Comparison of ENCODE assay signal across 20 cellular contexts in the genomic region with DNA sequence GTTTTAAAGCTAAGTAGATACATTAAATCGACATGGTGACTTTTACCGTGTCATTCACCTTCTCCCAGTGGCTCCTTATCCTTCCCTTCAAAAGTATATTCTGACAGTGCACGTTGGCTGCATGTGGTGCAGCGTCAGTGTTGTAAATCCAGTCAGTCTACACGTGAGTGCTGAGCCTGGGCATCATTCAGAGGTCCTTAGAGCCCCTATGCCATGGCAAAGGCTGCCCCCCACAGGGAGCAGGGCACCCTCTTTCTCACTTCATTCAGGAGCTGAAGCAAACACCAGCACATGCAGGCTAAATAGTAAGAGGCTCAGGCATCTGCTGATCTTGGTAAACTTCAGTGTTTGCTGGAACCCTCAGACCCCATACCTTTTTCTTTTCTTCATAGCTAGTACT. TPM values are rescaled to one million over a fixed set of nuclear protein-coding genes. Genes with fewer than 3 reads are reported as not detected.
DNase-seq lines count a peak whose midpoint lies in the region; ATAC-seq lines count a peak whose summit lies in the region.
"Had no signal": no experiment of that assay in that cellular context is flagged by ENCODE, and none has a peak within 500 bp of the region (broad histone marks: within the 10 kb centered on the region; RNA-seq: fewer than 3 reads in every experiment).

No MANE protein-coding gene starts in this region.

- peak overlapping the region; percentile 47 for H3K27ac Mint-ChIP-seq in T-helper 2 cell treated with Interferon-gamma antibody and Interleukin-4, amounts not matched to agents 5 μg/mL and 100 μg/mL, for 36 hours
- peak overlapping the region in 7 of 8 donors; percentile 28 to 93 (median 62) for H3K27ac Mint-ChIP-seq in CD8-positive, alpha-beta memory T cell
- H3K27ac Mint-ChIP-seq in T-helper 17 cell = peak overlapping the region; percentile 91
- H3K27ac Mint-ChIP-seq in naive thymus-derived CD4-positive, alpha-beta T cell = peak overlapping the region; percentile 34 to 91 (median 82)

- ATAC-seq in T-helper 17 cell = no peak
- ATAC-seq in naive thymus-derived CD4-positive, alpha-beta T cell = no peak
- no peak for ATAC-seq in HG02981 (IDR thresholded peaks at IDR 0.05; ENCODE audit: unreplicated experiment)
- no peak for ATAC-seq in HG02678 (IDR thresholded peaks at IDR 0.05; ENCODE audit: unreplicated experiment)
- ATAC-seq: HCT116, left colon had no signal

- CTCF ChIA-PET in CD8-positive, alpha-beta memory T cell (lab: Charles Lee) = interaction anchor here (0.8 to 2.4 kb wide), 5 partner anchors 43 to 178 kb away, joined by 3 to 12 read pairs (median 8); partner anchors contain the start of gene RASGRP1
- CTCF ChIA-PET in naive thymus-derived CD4-positive, alpha-beta T cell (lab: Charles Lee) = interaction anchor here (1.8 to 2.2 kb wide), 2 partner anchors 39 to 165 kb away, joined by 6 to 9 read pairs; no protein-coding TSS in a partner anchor

- no peaks in the 10 kb centered on the region for H3K9me3 Mint-ChIP-seq in T-helper 2 cell treated with Interferon-gamma antibody and Interleukin-4, amounts not matched to agents 5 μg/mL and 100 μg/mL, for 36 hours
- H3K9me3 Mint-ChIP-seq in CD8-positive, alpha-beta memory T cell = no peaks in the 10 kb centered on the region
- H3K9me3 Mint-ChIP-seq in naive thymus-derived CD4-positive, alpha-beta T cell = no peaks in the 10 kb centered on the region

- H3K4me1 Mint-ChIP-seq in T-helper 2 cell treated with Interferon-gamma antibody and Interleukin-4, amounts not matched to agents 5 μg/mL and 100 μg/mL, for 36 hours (ENCODE audit: low read depth) = peaks cover 40% of the 10 kb centered on the region
- peaks cover 45 to 73% (median 63%) of the 10 kb centered on the region in 3 donors for H3K4me1 Mint-ChIP-seq in CD8-positive, alpha-beta memory T cell
- H3K4me1 Mint-ChIP-seq in T-helper 17 cell = peaks cover 33% of the 10 kb centered on the region
- peaks cover 22 to 63% (median 57%) of the 10 kb centered on the region in 7 donors for H3K4me1 Mint-ChIP-seq in naive thymus-derived CD4-positive, alpha-beta T cell

- no peaks in the 10 kb centered on the region for H3K9me3 ChIP-seq in CD8-positive, alpha-beta memory T cell (ENCODE audit: low read length)
- no peaks in the 10 kb centered on the region for H3K9me3 ChIP-seq in T-helper 17 cell (ENCODE audit: control insufficient read depth, low read length, poor library complexity, severe bottlenecking)
- H3K9me3 ChIP-seq in naive thymus-derived CD4-positive, alpha-beta T cell (ENCODE audit: control insufficient read depth in 2 of 3, low read length in 3 of 3) = no peaks in the 10 kb centered on the region
- H3K9me3 ChIP-seq: ascending aorta; BLaER1 treated with 17β-estradiol and CSF1 and Interleukin-3, amounts not matched to agents 10 nM and 100 nM; uterus had no signal

- peaks cover 1% of the 10 kb centered on the region for H3K4me1 ChIP-seq in CD8-positive, alpha-beta memory T cell (ENCODE audit: insufficient read depth, low read length)
- peaks cover 0 to 7% of the 10 kb centered on the region in 2 donors for H3K4me1 ChIP-seq in naive thymus-derived CD4-positive, alpha-beta T cell (ENCODE audit: control insufficient read depth in 2 of 2, insufficient read depth in 2 of 2, low read length in 2 of 2)
- H3K4me1 ChIP-seq: ascending aorta; BLaER1 treated with 17β-estradiol and CSF1 and Interleukin-3, amounts not matched to agents 10 nM and 100 nM; uterus had no signal

- intact Hi-C loops in naive thymus-derived CD4-positive, alpha-beta T cell (cut with micrococcal nuclease) = loop anchor here in 1 of 2 donors (5.0 kb wide), 1 partner anchor 41 kb away; the partner anchor contains the start of gene RASGRP1

- no peak overlapping the region for H3K4me3 Mint-ChIP-seq in T-helper 2 cell treated with Interferon-gamma antibody and Interleukin-4, amounts not matched to agents 5 μg/mL and 100 μg/mL, for 36 hours
- H3K4me3 Mint-ChIP-seq in CD8-positive, alpha-beta memory T cell = peak overlapping the region in 1 of 7 donors; percentile 27
- H3K4me3 Mint-ChIP-seq in T-helper 17 cell = no peak overlapping the region
- H3K4me3 Mint-ChIP-seq in naive thymus-derived CD4-positive, alpha-beta T cell = no peak overlapping the region

- H3K27me3 Mint-ChIP-seq in T-helper 2 cell treated with Interferon-gamma antibody and Interleukin-4, amounts not matched to agents 5 μg/mL and 100 μg/mL, for 36 hours (ENCODE audit: low read depth) = no peaks in the 10 kb centered on the region
- no peaks in the 10 kb centered on the region for H3K27me3 Mint-ChIP-seq in CD8-positive, alpha-beta memory T cell
- no peaks in the 10 kb centered on the region for H3K27me3 Mint-ChIP-seq in T-helper 17 cell
- no peaks in the 10 kb centered on the region for H3K27me3 Mint-ChIP-seq in naive thymus-derived CD4-positive, alpha-beta T cell

- no peaks in the 10 kb centered on the region for H3K27me3 ChIP-seq in CD8-positive, alpha-beta memory T cell (ENCODE audit: insufficient read depth, low read length, poor library complexity, severe bottlenecking)
- no peaks in the 10 kb centered on the region for H3K27me3 ChIP-seq in naive thymus-derived CD4-positive, alpha-beta T cell (ENCODE audit: control insufficient read depth in 2 of 2, insufficient read depth in 2 of 2, low read length in 2 of 2)
- H3K27me3 ChIP-seq: ascending aorta; BLaER1 treated with 17β-estradiol and CSF1 and Interleukin-3, amounts not matched to agents 10 nM and 100 nM; uterus had no signal

- no peak overlapping the region for H3K4me3 ChIP-seq in CD8-positive, alpha-beta memory T cell (ENCODE audit: low read length)
- H3K4me3 ChIP-seq in naive thymus-derived CD4-positive, alpha-beta T cell (ENCODE audit: low read length) = no peak overlapping the region
- H3K4me3 ChIP-seq: ascending aorta; BLaER1 treated with 17β-estradiol and CSF1 and Interleukin-3, amounts not matched to agents 10 nM and 100 nM; uterus had no signal

- peaks cover 44% of the 10 kb centered on the region for H3K36me3 ChIP-seq in CD8-positive, alpha-beta memory T cell (ENCODE audit: insufficient read depth, low read length)
- peaks cover 14 to 80% (median 66%) of the 10 kb centered on the region in 3 experiments for H3K36me3 ChIP-seq in naive thymus-derived CD4-positive, alpha-beta T cell (ENCODE audit: control insufficient read depth in 2 of 3, insufficient read depth in 3 of 3, low read length in 3 of 3)
- H3K36me3 ChIP-seq: ascending aorta, uterus had no signal

- no peak for DNase-seq in T-helper 2 cell treated with Interferon-gamma antibody and Interleukin-4, amounts not matched to agents 5 μg/mL and 100 μg/mL, for 36 hours (ENCODE audit: low spot score)
- DNase-seq in T-helper 2 cell (no peak), T-helper 17 cell (no peak), hypothalamus (lab: John Stamatoyannopoulos, UW) (no peak)
- DNase-seq in CD8-positive, alpha-beta memory T cell = no peak
- DNase-seq in naive thymus-derived CD4-positive, alpha-beta T cell = no peak
- DNase-seq: activated CD4-positive, alpha-beta T cell treated with anti-CD3 and anti-CD28 coated beads, Interleukin-2, amount 50 U/mL, for 4 hours; DMS53; effector CD8-positive, alpha-beta T cell; left colon; midbrain; NCI-H1436 treated with DMSO at 0.1 percent for 48 hours; stimulated activated CD4-positive, alpha-beta T cell treated with anti-CD3 and anti-CD28 coated beads, Interleukin-4, amount 100 ng/mL, for 4 hours; uterus had no signal

- H3K27ac ChIP-seq in CD8-positive, alpha-beta memory T cell (ENCODE audit: low read depth, low read length) = no peak overlapping the region
- peak overlapping the region; percentile 19 for H3K27ac ChIP-seq in naive thymus-derived CD4-positive, alpha-beta T cell (ENCODE audit: low read depth, low read length)
- H3K27ac ChIP-seq: ascending aorta; BLaER1 treated with 17β-estradiol and CSF1 and Interleukin-3, amounts not matched to agents 10 nM and 100 nM; uterus had no signal

- peaks cover 54% of the 10 kb centered on the region for H3K36me3 Mint-ChIP-seq in T-helper 2 cell treated with Interferon-gamma antibody and Interleukin-4, amounts not matched to agents 5 μg/mL and 100 μg/mL, for 36 hours (ENCODE audit: low read depth)
- peaks cover 5 to 82% (median 34%) of the 10 kb centered on the region in 3 donors for H3K36me3 Mint-ChIP-seq in CD8-positive, alpha-beta memory T cell
- peaks cover 12% of the 10 kb centered on the region for H3K36me3 Mint-ChIP-seq in T-helper 17 cell (ENCODE audit: low read depth)
- peaks cover 3 to 37% (median 34%) of the 10 kb centered on the region in 5 donors for H3K36me3 Mint-ChIP-seq in naive thymus-derived CD4-positive, alpha-beta T cell

- POLR2A ChIA-PET in CD8-positive, alpha-beta memory T cell (lab: Charles Lee) = interaction anchor here (0.9 to 1.2 kb wide), 2 partner anchors 16 to 176 kb away, joined by 3 read pairs; no protein-coding TSS in a partner anchor
- POLR2A ChIA-PET in naive thymus-derived CD4-positive, alpha-beta T cell (lab: Charles Lee) = interaction anchor here (1.2 kb wide), 1 partner anchor 38 kb away, joined by 3 read pairs; no protein-coding TSS in a partner anchor

RNA-seq across cellular contexts. Expression of gene RASGRP1, which starts 43.3 kb away (rescaled TPM):
- 10 to 100 TPM; 64.7 to 67.9 TPM for total RNA-seq in CD8-positive, alpha-beta memory T cell
- polyA plus RNA-seq in CD8-positive, alpha-beta memory T cell = 90.9 TPM
- 100 to 1,000 TPM; 121 to 138 TPM for total RNA-seq in T-helper 17 cell
- 100 to 1,000 TPM; 100 to 182 (median 101) TPM for total RNA-seq in naive thymus-derived CD4-positive, alpha-beta T cell
- polyA plus RNA-seq in naive thymus-derived CD4-positive, alpha-beta T cell = 100 to 1,000 TPM in 1 of 2 donors, 10 to 100 TPM in 1; 77.6 to 113 TPM
- total RNA-seq: A673, ascending aorta had no signal
